ENCODE assay signal across 1 cellular context in the genomic region with DNA sequence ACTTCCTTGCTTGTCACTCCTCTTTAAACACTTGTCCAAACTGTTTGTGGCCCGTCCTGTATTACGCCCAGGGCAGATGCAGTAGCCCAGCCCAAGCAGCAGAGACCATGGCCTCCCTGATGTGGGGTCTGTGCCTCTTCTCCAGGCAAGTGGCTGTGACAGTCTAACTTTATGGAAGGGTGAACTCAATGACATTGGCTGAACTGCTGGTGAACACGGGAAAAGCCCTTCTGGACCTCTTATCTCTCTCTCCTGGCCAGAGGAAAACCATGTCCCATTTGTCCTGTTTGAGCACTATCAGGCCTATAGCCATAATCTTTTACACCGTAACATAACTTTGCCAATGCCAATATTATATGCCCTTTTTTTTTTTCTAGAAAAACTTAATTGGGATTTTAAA.
TF ChIP-seq lines count a peak whose summit lies in the region.

No MANE protein-coding gene starts in this region.

TF ChIP-seq in A549, 52 proteins besides CTCF, POLR2A, EP300 and RAD21 (continued from another document):
- TF ChIP-seq, protein P1, sequence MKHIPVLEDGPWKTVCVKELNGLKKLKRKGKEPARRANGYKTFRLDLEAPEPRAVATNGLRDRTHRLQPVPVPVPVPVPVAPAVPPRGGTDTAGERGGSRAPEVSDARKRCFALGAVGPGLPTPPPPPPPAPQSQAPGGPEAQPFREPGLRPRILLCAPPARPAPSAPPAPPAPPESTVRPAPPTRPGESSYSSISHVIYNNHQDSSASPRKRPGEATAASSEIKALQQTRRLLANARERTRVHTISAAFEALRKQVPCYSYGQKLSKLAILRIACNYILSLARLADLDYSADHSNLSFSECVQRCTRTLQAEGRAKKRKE (CRISPR knock-in tag; IDR thresholded peaks at IDR 0.05; ENCODE audit: low read depth): no peak
- TF ChIP-seq KDM5A (IDR thresholded peaks at IDR 0.05): no peak
- TF ChIP-seq EHF (CRISPR knock-in tag; IDR thresholded peaks at IDR 0.05): no peak
- no peak for TF ChIP-seq CEBPB (IDR thresholded peaks at IDR 0.05)
- TF ChIP-seq HOXB13 (CRISPR knock-in tag; IDR thresholded peaks at IDR 0.05; ENCODE audit: low read depth): no peak
- no peak for TF ChIP-seq NFE2L2 (conservative IDR thresholded peaks at IDR 0.05; ENCODE audit: low read length)
- no peak for TF ChIP-seq HOXB5 (CRISPR knock-in tag; IDR thresholded peaks at IDR 0.05)
- TF ChIP-seq TFCP2L1 (CRISPR knock-in tag; IDR thresholded peaks at IDR 0.05): no peak
